ENCODE assay signal across 8 cellular contexts in the genomic region with DNA sequence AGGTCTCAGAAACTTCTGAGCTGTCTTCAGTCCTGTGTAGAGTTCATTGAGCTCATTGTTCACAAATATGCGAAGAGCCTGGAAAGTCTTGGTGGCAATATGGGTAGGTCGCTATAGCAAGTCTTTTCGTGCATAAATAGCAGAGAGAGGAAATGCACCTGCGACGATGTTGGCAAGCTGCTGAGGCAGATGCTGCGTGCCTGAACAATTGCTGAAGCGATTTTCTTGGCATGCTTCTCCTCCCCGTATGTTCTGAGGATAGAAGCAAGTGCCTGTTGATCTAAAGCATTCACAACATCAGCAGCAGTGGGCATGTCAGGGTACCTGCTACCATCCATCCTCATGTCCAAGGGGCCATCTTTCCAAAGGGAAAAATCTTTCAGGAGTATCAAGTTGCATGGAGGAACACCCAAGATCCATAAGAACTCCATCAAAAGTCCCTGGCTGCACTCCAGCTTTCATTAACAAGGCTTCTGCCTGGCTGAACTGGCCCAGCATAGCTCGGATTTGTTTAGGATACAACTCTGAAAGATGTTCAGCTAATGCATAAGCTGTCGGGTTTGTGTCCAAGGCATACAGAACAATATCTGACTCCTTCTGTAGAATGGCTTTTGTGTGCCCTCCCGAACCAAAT.
DNase-seq lines count a peak whose midpoint lies in the region; FAIRE-seq and TF ChIP-seq lines count a peak whose summit lies in the region.
"Not testable (repeated sequence)": the region's sequence is repeated elsewhere in the genome, so short reads cannot be mapped to it uniquely, and the experiment has no call there.

No MANE protein-coding gene starts in this region.

- H3K9ac ChIP-seq in mammary epithelial cell (ENCODE audit: insufficient read depth, low read length); keratinocyte (ENCODE audit: control insufficient read depth, extremely low read depth, insufficient read depth, low read length): not testable (repeated sequence)

- not testable (repeated sequence) for H3K4me1 ChIP-seq in HEK293 (ENCODE audit: control insufficient read depth, insufficient read depth, low read length)
- H3K4me1 ChIP-seq in mammary epithelial cell (ENCODE audit: insufficient read depth, low read length) (peaks cover 34% of the 10 kb centered on the region), keratinocyte (ENCODE audit: control insufficient read depth, extremely low read depth, insufficient read depth, low read length) (peaks cover 31% of the 10 kb centered on the region)

- peak overlapping the region; percentile 56 for H2AFZ ChIP-seq in mammary epithelial cell (ENCODE audit: low read depth, low read length)
- not testable (repeated sequence) for H2AFZ ChIP-seq in keratinocyte (ENCODE audit: control insufficient read depth, low read length)

- not testable (repeated sequence) for H4K20me1 ChIP-seq in mammary epithelial cell (ENCODE audit: insufficient read depth, low read length); keratinocyte (ENCODE audit: control insufficient read depth, extremely low read depth, insufficient read depth, low read length)

- intact Hi-C loops in mammary epithelial cell (cut with micrococcal nuclease) = not testable (repeated sequence)

- H3K27me3 ChIP-seq in mammary epithelial cell (ENCODE audit: insufficient read depth, low read length); keratinocyte (ENCODE audit: control insufficient read depth, extremely low read depth, insufficient read depth, low read length): not testable (repeated sequence)

- not testable (repeated sequence) for H3K27ac ChIP-seq in HEK293 (ENCODE audit: extremely low read depth, low read depth, low read length); mammary epithelial cell (ENCODE audit: insufficient read depth, low read depth, low read length); keratinocyte (ENCODE audit: control insufficient read depth, insufficient read depth, low read length)
- peak overlapping the region; percentile 88 for H3K27ac ChIP-seq in RWPE1

- not testable (repeated sequence) for BruUV-seq in mammary epithelial cell (replicated peaks; lab: Mats Ljungman, UMichigan)

- DNase-seq in COR-L47 (lab: John Stamatoyannopoulos, UW) = peak; percentile 38
- peak; percentile 75 for DNase-seq in NCI-H1694 (lab: John Stamatoyannopoulos, UW)
- peak; percentile 90 for DNase-seq in NCI-H2171 treated with DMSO at 0.1 percent for 48 hours (lab: John Stamatoyannopoulos, UW)
- peak; percentile 37 for DNase-seq in NCI-H446 treated with DMSO at 0.1 percent for 48 hours (lab: John Stamatoyannopoulos, UW)
- not testable (repeated sequence) for DNase-seq in RWPE1 (ENCODE audit: low spot score); keratinocyte (ENCODE audit: low read depth, low spot score)
- peak; percentile 43 for DNase-seq in mammary epithelial cell

- not testable (repeated sequence) for TF ChIP-seq CTCF in HEK293 (tag by site-specific recombination; IDR thresholded peaks at IDR 0.05); RWPE1 (conservative IDR thresholded peaks at IDR 0.05; ENCODE audit: low read depth); mammary epithelial cell (conservative IDR thresholded peaks at IDR 0.05 in 1 of 2, IDR thresholded peaks at IDR 0.05 in 1 of 2; ENCODE audit: extremely low read depth in 1 of 2, insufficient read depth in 1 of 2, low read depth in 1 of 2, low read length in 2 of 2); keratinocyte (optimal IDR thresholded peaks at IDR 0.05 in 1 of 3, IDR thresholded peaks at IDR 0.05 in 1 of 3, conservative IDR thresholded peaks at IDR 0.05 in 1 of 3; ENCODE audit: extremely low read depth in 1 of 3, insufficient read depth in 2 of 3, low read length in 3 of 3)

- H3K4me2 ChIP-seq in mammary epithelial cell (ENCODE audit: insufficient read depth, low read depth, low read length) = peak overlapping the region; percentile 43
- H3K4me2 ChIP-seq in keratinocyte (ENCODE audit: control insufficient read depth, extremely low read depth, insufficient read depth, low read depth, low read length) = peak overlapping the region; percentile 17

- not testable (repeated sequence) for H3K4me3 ChIP-seq in HEK293 (ENCODE audit: low read depth, low read length); mammary epithelial cell (replicated peaks in 1 of 3; ENCODE audit: insufficient read depth in 1 of 3, low read depth in 2 of 3, low read length in 3 of 3); keratinocyte (ENCODE audit: control insufficient read depth in 2 of 3, extremely low read depth in 1 of 3, insufficient read depth in 2 of 3, low read depth in 1 of 3, low read length in 3 of 3)

- H3K79me2 ChIP-seq in mammary epithelial cell (ENCODE audit: insufficient read depth, low read length); keratinocyte (ENCODE audit: control insufficient read depth, insufficient read depth, low read length): not testable (repeated sequence)

- H3K9me3 ChIP-seq in HEK293 (ENCODE audit: control insufficient read depth, insufficient read depth, low read depth, low read length); mammary epithelial cell (replicated peaks; ENCODE audit: insufficient read depth, low read length); keratinocyte (ENCODE audit: control insufficient read depth, low read depth, low read length): not testable (repeated sequence)

- FAIRE-seq in keratinocyte (lab: Jason Lieb, UNC) = peak; percentile 98

- POLR2A ChIA-PET in HEK293 (lab: Yijun Ruan, JAX); RWPE1 (lab: Yijun Ruan, JAX; ENCODE audit: low non-redundant PET): not testable (repeated sequence)

- not testable (repeated sequence) for H3K36me3 ChIP-seq in HEK293 (ENCODE audit: control insufficient read depth in 2 of 2, insufficient read depth in 1 of 2, low read length in 2 of 2); mammary epithelial cell (ENCODE audit: insufficient read depth, low read length); keratinocyte (ENCODE audit: control insufficient read depth in 2 of 2, extremely low read depth in 1 of 2, insufficient read depth in 2 of 2, low read length in 2 of 2)

- CTCF ChIA-PET in HEK293 (lab: Yijun Ruan, JAX) (interaction anchor here (0.6 kb wide), 1 partner anchor 109 kb away, joined by 3 read pairs; no protein-coding TSS in a partner anchor), mammary epithelial cell (lab: Charles Lee; ENCODE audit: low non-redundant PET) (interaction anchor here (0.7 kb wide), 1 partner anchor 38 kb away, joined by 3 read pairs; no protein-coding TSS in a partner anchor)
- CTCF ChIA-PET in RWPE1 (lab: Yijun Ruan, JAX) = not testable (repeated sequence)

- in situ Hi-C loops in mammary epithelial cell (cut with MboI; ENCODE audit: low sequenced_read_pairs in 2 of 2) = not testable (repeated sequence)

- not testable (repeated sequence) for H3K9me1 ChIP-seq in keratinocyte (ENCODE audit: control insufficient read depth, extremely low read depth, insufficient read depth, low read length)

- dilution Hi-C loops in mammary epithelial cell (cut with HindIII; ENCODE audit: low sequenced_read_pairs); keratinocyte (cut with MboI; ENCODE audit: extremely low pct_ligation_motif_present, low sequenced_read_pairs): not testable (repeated sequence)

- WGBS in mammary epithelial cell (ENCODE audit: low coverage, missing lambda C conversion rate) = 0% methylated on average over 10 of the region's 11 CpGs

TF ChIP-seq in HEK293, 187 proteins besides CTCF, POLR2A, EP300 and RAD21:
- TF ChIP-seq SCRT2 (tag by site-specific recombination; IDR thresholded peaks at IDR 0.05) = 0 out of 2 replicates have a peak, but pooled peaks have one; percentile 36
